ENCODE assay signal across 1 cellular context in genomic region chr7:44573464-44574285, GRCh38.
A peak's percentile ranks its signal among the peaks of the same experiment; 100 is the strongest.
TF ChIP-seq lines count a peak whose summit lies in the region.

DDX56 (minus strand) TSS chr7:44573908; CDS start chr7:44573895, 13 bp downstream.

TF ChIP-seq in A549, 52 proteins besides CTCF, POLR2A, EP300 and RAD21 (continued from another document):
- TF ChIP-seq HMGXB4 (CRISPR knock-in tag; IDR thresholded peaks at IDR 0.05; ENCODE audit: borderline replicate concordance) (no peak), MYC (IDR thresholded peaks at IDR 0.05; ENCODE audit: borderline replicate concordance, low read length) (peak; percentile 84), CHD2 (IDR thresholded peaks at IDR 0.05; ENCODE audit: low read length, partially characterized antibody) (peak; percentile 64), HOXB13 (CRISPR knock-in tag; IDR thresholded peaks at IDR 0.05; ENCODE audit: low read depth) (peak; percentile 62), PHF8 (IDR thresholded peaks at IDR 0.05; ENCODE audit: borderline replicate concordance, low read depth) (peak; percentile 66; the same call in 1 of the 2 replicates)
